ENCODE assay signal across 14 cellular contexts in genomic region chr13:44096906-44097305, GRCh38.
"Had no signal": no experiment of that assay in that cellular context is flagged by ENCODE, and none has a peak within 500 bp of the region (broad histone marks: within the 10 kb centered on the region; RNA-seq: fewer than 3 reads in every experiment).

No MANE protein-coding gene starts in this region.

- H3K36me3 ChIP-seq: colonic mucosa, esophagus squamous epithelium, left ventricle myocardium inferior, sigmoid colon, spleen, WERI-Rb-1 had no signal

- H3K27me3 ChIP-seq: colonic mucosa, esophagus squamous epithelium, sigmoid colon, spleen had no signal

- H3K4me1 ChIP-seq: colonic mucosa, esophagus squamous epithelium, left ventricle myocardium inferior, psoas muscle, spleen had no signal

- ATAC-seq: psoas muscle; stimulated activated naive CD8-positive, alpha-beta T cell treated with anti-CD3 and anti-CD28 coated beads, Interleukin-15, amount 100 ng/mL, for 72 hours had no signal

- H3K9me3 ChIP-seq: colonic mucosa, esophagus squamous epithelium had no signal

- H3K27ac ChIP-seq: colonic mucosa, esophagus squamous epithelium, left ventricle myocardium inferior, psoas muscle, sigmoid colon, spleen, WERI-Rb-1 had no signal

- H3K4me3 ChIP-seq: colonic mucosa, esophagus squamous epithelium, left ventricle myocardium inferior, psoas muscle, sigmoid colon, spleen had no signal

- DNase-seq: activated CD4-positive, alpha-beta T cell treated with anti-CD3 and anti-CD28 coated beads, Interleukin-2, amount 50 U/mL, for 48 hours; activated gamma-delta T cell; activated T-cell treated with anti-CD3 and anti-CD28 coated beads, Interleukin-2, amount 50 U/mL, for 24 hours; amniotic stem cell; central memory CD4-positive, alpha-beta T cell; colonic mucosa; esophagus squamous epithelium; hippocampal formation; left ventricle myocardium inferior; psoas muscle; sigmoid colon; spleen; stimulated activated naive CD8-positive, alpha-beta T cell treated with anti-CD3 and anti-CD28 coated beads, Interleukin-15, amount 100 ng/mL, for 72 hours; WERI-Rb-1 had no signal
